ENCODE assay signal across 10 cellular contexts in genomic region chr3:73324203-73325155, GRCh38.
DNase-seq lines count a peak whose midpoint lies in the region; TF ChIP-seq lines count a peak whose summit lies in the region.
"Had no signal": no experiment of that assay in that cellular context is flagged by ENCODE, and none has a peak within 500 bp of the region (broad histone marks: within the 10 kb centered on the region; RNA-seq: fewer than 3 reads in every experiment).

No MANE protein-coding gene starts in this region.

- H3K9me3 Mint-ChIP-seq in glutamatergic neuron (ENCODE audit: unreplicated experiment) = peaks cover 8% of the 10 kb centered on the region

- H3K9me2 ChIP-seq in GM23248 (ENCODE audit: insufficient read depth) = no peaks in the 10 kb centered on the region

- peaks cover 32% of the 10 kb centered on the region for H3K4me1 Mint-ChIP-seq in glutamatergic neuron (ENCODE audit: low read depth, unreplicated experiment)

- H3K4me2 ChIP-seq in GM23248 (ENCODE audit: unreplicated experiment) (peak overlapping the region; percentile 39), smooth muscle cell (no peak overlapping the region)

- H3K9ac ChIP-seq in GM23248 (peak overlapping the region; percentile 5; the same call in 1 of the 2 replicates), smooth muscle cell (ENCODE audit: low read depth) (no peak overlapping the region)

- TF ChIP-seq CTCF in glutamatergic neuron (IDR thresholded peaks at IDR 0.05; ENCODE audit: partially characterized antibody, unreplicated experiment) (no peak), smooth muscle cell (IDR thresholded peaks at IDR 0.05; ENCODE audit: borderline replicate concordance, insufficient read depth, poor library complexity, severe bottlenecking) (no peak)

- peaks cover 24% of the 10 kb centered on the region for H3F3A ChIP-seq in GM23248 (ENCODE audit: insufficient read depth)
- H3F3A ChIP-seq in smooth muscle cell (ENCODE audit: low read depth) = no peaks in the 10 kb centered on the region

- in situ Hi-C loops in GM23248 (cut with MboI) = no loop called here

- H3K4me3 ChIP-seq in GM23248 (no peak overlapping the region), smooth muscle cell (no peak overlapping the region)
- H3K4me3 ChIP-seq: testis had no signal

- H3K4me1 ChIP-seq in GM23248 (ENCODE audit: insufficient read depth) = peaks cover 16% of the 10 kb centered on the region
- H3K4me1 ChIP-seq in smooth muscle cell (ENCODE audit: low read depth) = peaks cover 9% of the 10 kb centered on the region
- H3K4me1 ChIP-seq: foreskin keratinocyte had no signal

- H3K27me3 Mint-ChIP-seq in glutamatergic neuron (ENCODE audit: unreplicated experiment) = peaks cover 5% of the 10 kb centered on the region

- H4K20me1 ChIP-seq in GM23248 (ENCODE audit: insufficient read depth) = no peaks in the 10 kb centered on the region
- no peaks in the 10 kb centered on the region for H4K20me1 ChIP-seq in smooth muscle cell (ENCODE audit: low read depth)

- H3K27ac ChIP-seq in GM23248 = peak overlapping the region; percentile 36
- H3K27ac ChIP-seq in smooth muscle cell (ENCODE audit: low read depth) = no peak overlapping the region
- H3K27ac ChIP-seq: foreskin keratinocyte, testis had no signal

- H3K27me3 ChIP-seq in GM23248 (replicated peaks; ENCODE audit: insufficient read depth) (0 out of 2 replicates have a peak, but pooled peaks cover 12% of the 10 kb centered on the region), smooth muscle cell (ENCODE audit: low read depth) (no peaks in the 10 kb centered on the region)
- H3K27me3 ChIP-seq: foreskin keratinocyte, testis had no signal

- H3K36me3 Mint-ChIP-seq in glutamatergic neuron (ENCODE audit: unreplicated experiment) = no peaks in the 10 kb centered on the region
- H3K36me3 Mint-ChIP-seq: activated naive CD4-positive, alpha-beta T cell treated with anti-CD3 and anti-CD28 coated beads, Interleukin-2, amount 50 U/mL, for 72 hours had no signal

- DNase-seq in GM23248 (peak; percentile 86), NCI-H526 treated with DMSO at 0.1 percent for 48 hours (lab: John Stamatoyannopoulos, UW) (peak; percentile 38), glutamatergic neuron (peak; percentile 24), smooth muscle cell (lab: John Stamatoyannopoulos, UW; ENCODE audit: unreplicated experiment) (no peak), ureter (ENCODE audit: low spot score) (no peak), D341Med (ENCODE audit: low spot score) (no peak), SW480 (ENCODE audit: low spot score) (no peak)
- DNase-seq: foreskin keratinocyte, testis had no signal

- H3K27ac Mint-ChIP-seq in glutamatergic neuron (ENCODE audit: unreplicated experiment) = peak overlapping the region; percentile 89
- H3K27ac Mint-ChIP-seq: activated naive CD4-positive, alpha-beta T cell treated with anti-CD3 and anti-CD28 coated beads, Interleukin-2, amount 50 U/mL, for 72 hours had no signal

- H2AFZ ChIP-seq in GM23248 (0 out of 2 replicates have a peak overlapping the region, but pooled peaks have one; percentile 2), smooth muscle cell (ENCODE audit: low read depth) (peak overlapping the region; percentile 9)

- WGBS in GM23248 (ENCODE audit: low coverage in 1 of 2, low lambda C conversion rate in 2 of 2, missing lambda C conversion rate in 2 of 2), 2 experiments = 19 to 21% methylated on average over 5 of the region's 5 CpGs
- WGBS in smooth muscle cell (ENCODE audit: low lambda C conversion rate) = 66% methylated on average over 5 of the region's 5 CpGs

- peak overlapping the region; percentile 63 for H3K4me3 Mint-ChIP-seq in glutamatergic neuron (ENCODE audit: unreplicated experiment)

- no peaks in the 10 kb centered on the region for H3K9me3 ChIP-seq in GM23248 (ENCODE audit: low read depth)
- H3K9me3 ChIP-seq in smooth muscle cell (replicated peaks; ENCODE audit: low read depth) = no peaks in the 10 kb centered on the region
- H3K9me3 ChIP-seq: testis had no signal

- H3K79me2 ChIP-seq in GM23248 (ENCODE audit: insufficient read depth) (no peaks in the 10 kb centered on the region), smooth muscle cell (ENCODE audit: low read depth) (no peaks in the 10 kb centered on the region)

- H3K36me3 ChIP-seq in GM23248 (ENCODE audit: low read depth) (no peaks in the 10 kb centered on the region), smooth muscle cell (ENCODE audit: low read depth) (no peaks in the 10 kb centered on the region)

Comparison
In these comparisons a context has a peak if more than half of its experiments do, and no peak if none do; other contexts are left out.
1. DNase-seq: peak in GM23248 (single experiment), NCI-H526 treated with DMSO at 0.1 percent for 48 hours (single experiment) and glutamatergic neuron (single experiment); none in smooth muscle cell (single experiment), ureter (single experiment), D341Med (single experiment) and SW480 (single experiment).